ENCODE assay signal across 1 cellular context in genomic region chr4:26105815-26106699, GRCh38.
TF ChIP-seq lines count a peak whose summit lies in the region.

No MANE protein-coding gene starts in this region.

TF ChIP-seq in WTC11, 78 proteins besides CTCF, POLR2A, EP300 and RAD21 (continued from another document):
- TF ChIP-seq E2F1 (CRISPR knock-in tag; IDR thresholded peaks at IDR 0.05) (no peak), E2F4 (CRISPR knock-in tag; IDR thresholded peaks at IDR 0.05; ENCODE audit: borderline replicate concordance, low read depth) (no peak), NR1H2 (CRISPR knock-in tag; IDR thresholded peaks at IDR 0.05) (no peak)
